17 cellular contexts compared by ENCODE assay signal in genomic region chr1:248844526-248844925, GRCh38. TPM values are rescaled to one million over a fixed set of nuclear protein-coding genes. Genes with fewer than 3 reads are reported as not detected.
DNase-seq lines count a peak whose midpoint lies in the region; ATAC-seq and TF ChIP-seq lines count a peak whose summit lies in the region.
"Had no signal": no experiment of that assay in that cellular context is flagged by ENCODE, and none has a peak within 500 bp of the region (broad histone marks: within the 10 kb centered on the region; RNA-seq: fewer than 3 reads in every experiment).

No MANE protein-coding gene starts in this region.

- no peak overlapping the region for H2BK20ac ChIP-seq in IMR-90 (ENCODE audit: low read depth, low read length)

- no peak overlapping the region for H3K4ac ChIP-seq in IMR-90 (ENCODE audit: low read depth, low read length)

- H4K20me1 ChIP-seq in IMR-90 (ENCODE audit: insufficient read depth, low read length), result no peaks in the 10 kb centered on the region; the same call in 1 of the 2 replicates

- POLR2A ChIA-PET in IMR-90 (lab: Charles Lee; ENCODE audit: unreplicated experiment), result no interaction called here

- no peak overlapping the region for H3K14ac ChIP-seq in IMR-90 (replicated peaks; ENCODE audit: low read depth, low read length)

- CTCF ChIA-PET in IMR-90 (lab: Yijun Ruan, JAX), result no interaction called here

- no TSS peak for BruUV-seq in IMR-90 (replicated peaks; lab: Mats Ljungman, UMichigan)

- no peaks in the 10 kb centered on the region for H3K27me3 ChIP-seq in IMR-90 (ENCODE audit: control insufficient read depth, insufficient read depth, low read length)
- no peaks in the 10 kb centered on the region for H3K27me3 ChIP-seq in esophagus squamous epithelium
- H3K27me3 ChIP-seq in testis, result no peaks in the 10 kb centered on the region
- H3K27me3 ChIP-seq in gastroesophageal sphincter, result no peaks in the 10 kb centered on the region
- H3K27me3 ChIP-seq: BLaER1 had no signal

- no peak overlapping the region for H3K4me3 ChIP-seq in IMR-90 (ENCODE audit: insufficient read depth, low read depth, low read length)
- no peak overlapping the region for H3K4me3 ChIP-seq in esophagus squamous epithelium
- no peak overlapping the region for H3K4me3 ChIP-seq in testis
- no peak overlapping the region for H3K4me3 ChIP-seq in gastroesophageal sphincter
- H3K4me3 ChIP-seq: BLaER1 had no signal

- peaks cover 41% of the 10 kb centered on the region for H3K36me3 ChIP-seq in IMR-90 (ENCODE audit: control insufficient read depth, insufficient read depth, low read length)
- peaks cover 21 to 52% (median 43%) of the 10 kb centered on the region in 3 donors for H3K36me3 ChIP-seq in esophagus squamous epithelium
- no peaks in the 10 kb centered on the region for H3K36me3 ChIP-seq in testis (ENCODE audit: low read depth, missing control alignments)
- peaks cover 0 to 58% of the 10 kb centered on the region in 2 donors for H3K36me3 ChIP-seq in gastroesophageal sphincter

- no peak for TF ChIP-seq POLR2A in IMR-90 (IDR thresholded peaks at IDR 0.05; ENCODE audit: low read depth, low read length)
- TF ChIP-seq POLR2A in esophagus squamous epithelium (IDR thresholded peaks at IDR 0.05), result no peak
- no peak for TF ChIP-seq POLR2A in testis (IDR thresholded peaks at IDR 0.05)
- no peak for TF ChIP-seq POLR2A in gastroesophageal sphincter (IDR thresholded peaks at IDR 0.05)

- peaks cover 29 to 40% of the 10 kb centered on the region in 2 experiments for H3K79me1 ChIP-seq in IMR-90 (ENCODE audit: low read depth in 1 of 2, low read length in 2 of 2)

- WGBS in IMR-90 (ENCODE audit: extremely low coverage in 2 of 2, insufficient read length in 1 of 2), 2 experiments, result 94% methylated on average over 6 of the region's 8 CpGs; no CpG with 5 or more reads in 1 of the 2 experiments
- 56 to 78% methylated on average over 8 of the region's 8 CpGs for WGBS in esophagus squamous epithelium, 2 donors
- WGBS in testis, 2 donors, result 91 to 96% methylated on average over 8 of the region's 8 CpGs
- 82% methylated on average over 2 of the region's 8 CpGs; no CpG with 5 or more reads in 1 of the 2 donors for WGBS in gastroesophageal sphincter (ENCODE audit: low coverage in 1 of 2), 2 donors

- TF ChIP-seq EP300 in gastroesophageal sphincter (IDR thresholded peaks at IDR 0.05), result no peak

- no peak overlapping the region for H2AK5ac ChIP-seq in IMR-90 (ENCODE audit: low read depth, low read length)

- dilution Hi-C loops in IMR-90 (cut with HindIII; ENCODE audit: low sequenced_read_pairs, unreplicated experiment), result no loop called here

- no peak overlapping the region for H4K8ac ChIP-seq in IMR-90 (ENCODE audit: low read depth in 2 of 2, low read length in 2 of 2)

- intact Hi-C loops in IMR-90 (cut with micrococcal nuclease) (no loop called here), esophagus squamous epithelium (cut with DNase I) (no loop called here), posterior vena cava (cut with DNase I) (no loop called here), testis (cut with DNase I; ENCODE audit: low total_unique reads) (no loop called here)

- no peak overlapping the region for H3K23ac ChIP-seq in IMR-90 (ENCODE audit: low read depth, low read length)

- no peak for DNase-seq in IMR-90
- no peak for DNase-seq in esophagus squamous epithelium (lab: John Stamatoyannopoulos, UW)
- DNase-seq in posterior vena cava (ENCODE audit: low spot score), result peak; percentile 40
- DNase-seq in testis, result peak; percentile 6
- DNase-seq in midbrain (lab: John Stamatoyannopoulos, UW), result no peak
- DNase-seq in NOMO-1 (lab: John Stamatoyannopoulos, UW; ENCODE audit: unreplicated experiment in 2 of 2), result no peak
- DNase-seq: 8988T; CD4-positive, alpha-beta memory T cell; DMS153; DMS79; GDM1; GOT3; H7; HFFc6 had no signal

- no peak overlapping the region for H2BK5ac ChIP-seq in IMR-90 (ENCODE audit: low read depth, low read length, poor library complexity, severe bottlenecking)

- no peak overlapping the region for H3K9ac ChIP-seq in IMR-90 (ENCODE audit: low read depth, low read length)
- H3K9ac ChIP-seq: BLaER1 had no signal

- H3K27ac ChIP-seq in IMR-90 (ENCODE audit: insufficient read depth, low read length), result no peak overlapping the region
- peak overlapping the region in 3 of 4 donors; percentile 17 to 85 (median 84) for H3K27ac ChIP-seq in esophagus squamous epithelium
- no peak overlapping the region for H3K27ac ChIP-seq in testis
- H3K27ac ChIP-seq in gastroesophageal sphincter, result no peak overlapping the region
- H3K27ac ChIP-seq: BLaER1 had no signal

- H3K4me1 ChIP-seq in IMR-90 (ENCODE audit: control insufficient read depth, insufficient read depth, low read length) (peaks cover 10% of the 10 kb centered on the region), esophagus squamous epithelium (peaks cover 11 to 54% (median 34%) of the 10 kb centered on the region in 3 donors), testis (peaks cover 19% of the 10 kb centered on the region), gastroesophageal sphincter (peaks cover 0 to 44% (median 22%) of the 10 kb centered on the region in 3 donors)

- H2AFZ ChIP-seq in IMR-90 (replicated peaks; ENCODE audit: low read length, poor library complexity), result no peak overlapping the region

- no peak for ATAC-seq in IMR-90 (ENCODE audit: low read depth)
- ATAC-seq in gastroesophageal sphincter, result no peak
- ATAC-seq: HCT116 had no signal

- peak overlapping the region; percentile 90 for H2AK9ac ChIP-seq in IMR-90 (replicated peaks; ENCODE audit: low read depth, low read length, poor library complexity)

- H3K9me1 ChIP-seq in IMR-90 (ENCODE audit: insufficient read depth, low read length), result 0 out of 2 replicates have a peak, but pooled peaks cover 3% of the 10 kb centered on the region

- H4K5ac ChIP-seq in IMR-90 (ENCODE audit: low read depth, low read length), result no peak overlapping the region

- no peak for TF ChIP-seq RAD21 in IMR-90 (IDR thresholded peaks at IDR 0.05; ENCODE audit: low read length)

- H3K18ac ChIP-seq in IMR-90 (ENCODE audit: low read depth, low read length), result no peak overlapping the region

- TF ChIP-seq CTCF in IMR-90 (conservative IDR thresholded peaks at IDR 0.05; ENCODE audit: low read depth, low read length) (no peak), esophagus squamous epithelium (IDR thresholded peaks at IDR 0.05) (no peak), testis (IDR thresholded peaks at IDR 0.05) (no peak), gastroesophageal sphincter (IDR thresholded peaks at IDR 0.05) (no peak)

- H2BK15ac ChIP-seq in IMR-90 (ENCODE audit: low read depth, low read length), result no peak overlapping the region

- H4K91ac ChIP-seq in IMR-90 (ENCODE audit: insufficient read depth, low read depth, low read length), result no peak overlapping the region

- H3K9me3 ChIP-seq in IMR-90 (ENCODE audit: control insufficient read depth, insufficient read depth, low read length) (no peaks in the 10 kb centered on the region), esophagus squamous epithelium (no peaks in the 10 kb centered on the region), testis (no peaks in the 10 kb centered on the region), gastroesophageal sphincter (no peaks in the 10 kb centered on the region)
- H3K9me3 ChIP-seq: BLaER1 had no signal

- H3K4me2 ChIP-seq in IMR-90 (ENCODE audit: low read depth, low read length), result no peak overlapping the region
- H3K4me2 ChIP-seq: BLaER1 had no signal

- in situ Hi-C loops in IMR-90 (cut with MboI; ENCODE audit: low sequenced_read_pairs), result no loop called here

- no peak overlapping the region for H3K56ac ChIP-seq in IMR-90 (ENCODE audit: extremely low read depth, insufficient read depth, low read length)

- H2BK120ac ChIP-seq in IMR-90 (ENCODE audit: low read depth, low read length), result no peak overlapping the region

TF ChIP-seq in IMR-90, 13 proteins besides CTCF, POLR2A, EP300 and RAD21 (continues in another document):
- TF ChIP-seq BHLHE40 (IDR thresholded peaks at IDR 0.05; ENCODE audit: low read depth, low read length) (no peak), NFE2L2 (IDR thresholded peaks at IDR 0.05; ENCODE audit: low read depth, low read length) (no peak), RCOR1 (IDR thresholded peaks at IDR 0.05; ENCODE audit: insufficient replicate concordance, low read length) (no peak)

RNA-seq across cellular contexts. Expression of gene ZNF672, which starts 6.5 kb away (rescaled TPM):
- total RNA-seq in IMR-90 (2012; rRNA removed), result 6.6 and 6.9 TPM in 2 replicates
- polyA plus RNA-seq in IMR-90 (2012; rRNA removed), result 12.6 and 16.2 TPM in 2 replicates
- 10.4 and 15.2 TPM in 2 replicates for polyA plus RNA-seq in IMR-90 (2012; cell fraction: cytosol; rRNA removed)
- 16.8 and 30.7 TPM in 2 replicates for polyA plus RNA-seq in IMR-90 (2012; cell fraction: nucleus; rRNA removed; ENCODE audit: low replicate concordance)
- total RNA-seq in esophagus squamous epithelium, result 10 to 100 TPM; 22.3 to 25.8 (median 24.0) TPM
- total RNA-seq in posterior vena cava, result 10 to 100 TPM; 17.6 to 23.4 TPM
- 10 to 100 TPM; 57.3 to 65.0 TPM for total RNA-seq in testis
- polyA plus RNA-seq in testis (ENCODE audit: insufficient read depth, low read depth, low replicate concordance), result 28.4 TPM
- total RNA-seq in gastroesophageal sphincter, result 10 to 100 TPM; 22.1 to 44.2 (median 34.3) TPM

RNA-seq across cellular contexts. Expression of gene ZNF692, which starts 14.4 kb away (rescaled TPM):
- total RNA-seq in IMR-90 (2012; rRNA removed), result 6.9 and 7.3 TPM in 2 replicates
- 50.4 and 51.5 TPM in 2 replicates for polyA plus RNA-seq in IMR-90 (2012; rRNA removed)
- 19.6 and 20.7 TPM in 2 replicates for polyA plus RNA-seq in IMR-90 (2012; cell fraction: cytosol; rRNA removed)
- 340 and 590 TPM in 2 replicates for polyA plus RNA-seq in IMR-90 (2012; cell fraction: nucleus; rRNA removed; ENCODE audit: low replicate concordance)
- total RNA-seq in esophagus squamous epithelium, result 10 to 100 TPM; 35.7 to 67.9 (median 40.7) TPM
- total RNA-seq in posterior vena cava, result 10 to 100 TPM; 14.7 to 17.6 TPM
- 10 to 100 TPM; 86.2 to 89.4 TPM for total RNA-seq in testis
- 82.9 TPM for polyA plus RNA-seq in testis (ENCODE audit: insufficient read depth, low read depth, low replicate concordance)
- total RNA-seq in gastroesophageal sphincter, result 10 to 100 TPM; 22.1 to 69.6 (median 28.4) TPM

RNA-seq across cellular contexts. Expression of gene SH3BP5L, which starts 18.8 kb away (rescaled TPM):
- total RNA-seq in IMR-90 (2012; rRNA removed) (23.3 and 25.0 TPM in 2 replicates), esophagus squamous epithelium (10 to 100 TPM; 19.2 to 23.1 (median 21.9) TPM), posterior vena cava (10 to 100 TPM; 17.5 to 18.4 TPM), testis (10 to 100 TPM; 31.1 to 31.5 TPM), gastroesophageal sphincter (10 to 100 TPM; 21.9 to 38.7 (median 28.4) TPM)
- polyA plus RNA-seq in IMR-90 (2012; rRNA removed) (35.6 and 35.9 TPM in 2 replicates), testis (ENCODE audit: insufficient read depth, low read depth, low replicate concordance) (26.8 TPM)
- polyA plus RNA-seq in IMR-90 (2012; cell fraction: cytosol; rRNA removed), result 29.6 TPM in 2 replicates
- 49.6 and 76.9 TPM in 2 replicates for polyA plus RNA-seq in IMR-90 (2012; cell fraction: nucleus; rRNA removed; ENCODE audit: low replicate concordance)

Comparison
In these comparisons a context has a peak if more than half of its experiments do, and no peak if none do; other contexts are left out.
1. DNase-seq: peak in posterior vena cava (single experiment) and testis (single experiment); none in IMR-90 (single experiment), esophagus squamous epithelium (single experiment), midbrain (single experiment) and NOMO-1 (0 of 2).
2. H3K27ac ChIP-seq: peak in esophagus squamous epithelium (3 of 4); none in IMR-90 (single experiment), testis (0 of 2) and gastroesophageal sphincter (0 of 4).